Comparison of ENCODE assay signal across 9 cellular contexts in genomic region chr2:14634223-14634884, GRCh38. TPM values are rescaled to one million over a fixed set of nuclear protein-coding genes. Genes with fewer than 3 reads are reported as not detected.
A peak's percentile ranks its signal among the peaks of the same experiment; 100 is the strongest.
DNase-seq lines count a peak whose midpoint lies in the region; ATAC-seq, FAIRE-seq and TF ChIP-seq lines count a peak whose summit lies in the region.
"Had no signal": no experiment of that assay in that cellular context is flagged by ENCODE, and none has a peak within 500 bp of the region (broad histone marks: within the 10 kb centered on the region; RNA-seq: fewer than 3 reads in every experiment).

No MANE protein-coding gene starts in this region.

- peak; percentile 74 for ATAC-seq in mucosa of descending colon

- FAIRE-seq in H54 (lab: Jason Lieb, UNC) = no peak
- FAIRE-seq: TTC549 had no signal

- H3K27ac Mint-ChIP-seq in immature natural killer cell = no peak overlapping the region

- in situ Hi-C loops in transverse colon (cut with MboI; ENCODE audit: low pct_ligation_motif_present in 1 of 4, low pct_unique_long_range_greater_than_20kb in 1 of 4, low sequenced_read_pairs in 3 of 4) = no loop called here

- H3K4me3 Mint-ChIP-seq in immature natural killer cell = no peak overlapping the region

- DNase-seq in HK-2 (ENCODE audit: unreplicated experiment) (peak; percentile 77), RPMI8226 (peak; percentile 66), esophagus squamous epithelium (lab: John Stamatoyannopoulos, UW) (no peak), mucosa of descending colon (peak; percentile 89 to 94 (median 91)), transverse colon (peak; percentile 90), H54 (ENCODE audit: insufficient read length, low spot score) (no peak), immature natural killer cell (no peak)

- peaks cover 19 to 20% (median 19%) of the 10 kb centered on the region in 3 donors for H3K27me3 Mint-ChIP-seq in immature natural killer cell (ENCODE audit: low read depth in 3 of 3)

- H3K36me3 Mint-ChIP-seq in immature natural killer cell = peaks cover 0 to 11% (median 0%) of the 10 kb centered on the region in 3 donors

- peaks cover 3 to 23% (median 10%) of the 10 kb centered on the region in 6 donors for H3K9me3 Mint-ChIP-seq in immature natural killer cell

- H3K27me3 ChIP-seq in esophagus squamous epithelium = peaks cover 0 to 47% (median 0%) of the 10 kb centered on the region in 4 donors
- peaks cover 6% of the 10 kb centered on the region for H3K27me3 ChIP-seq in transverse colon

- intact Hi-C loops in esophagus squamous epithelium (cut with DNase I) = no loop called here
- intact Hi-C loops in mucosa of descending colon (cut with DNase I, micrococcal nuclease) = loop anchor here in 1 of 2 donors (10.0 kb wide), 2 partner anchors 80 to 210 kb away; no protein-coding TSS in a partner anchor
- intact Hi-C loops in transverse colon (cut with DNase I; ENCODE audit: low total_unique reads) = no loop called here

- no peak for TF ChIP-seq EP300 in transverse colon (IDR thresholded peaks at IDR 0.05; ENCODE audit: low read depth)

- 0 to 15% methylated on average over 5 to 9 of the region's 67 CpGs for WGBS in esophagus squamous epithelium, 2 donors
- WGBS in transverse colon (ENCODE audit: low coverage in 1 of 2), 2 donors = 20% methylated on average over 48 of the region's 67 CpGs; no CpG with 5 or more reads in 1 of the 2 donors

- peak overlapping the region; percentile 82 to 89 (median 87) for H3K27ac ChIP-seq in esophagus squamous epithelium
- peak overlapping the region; percentile 82 to 90 (median 88) for H3K27ac ChIP-seq in transverse colon

- H3K4me1 Mint-ChIP-seq in immature natural killer cell = no peaks in the 10 kb centered on the region

- TF ChIP-seq CTCF in GM12874 (IDR thresholded peaks at IDR 0.05; ENCODE audit: insufficient read depth, low read depth, low read length) (peak; percentile 59), esophagus squamous epithelium (IDR thresholded peaks at IDR 0.05) (peak in 5 of 6 experiments; percentile 58 to 89 (median 77)), mucosa of descending colon (IDR thresholded peaks at IDR 0.05) (peak; percentile 66), transverse colon (IDR thresholded peaks at IDR 0.05) (peak; percentile 68 to 87 (median 75))

- peaks cover 6 to 61% (median 17%) of the 10 kb centered on the region in 3 donors for H3K4me1 ChIP-seq in esophagus squamous epithelium
- H3K4me1 ChIP-seq in mucosa of descending colon (ENCODE audit: low read depth) = peaks cover 7% of the 10 kb centered on the region
- peaks cover 0 to 40% (median 12%) of the 10 kb centered on the region in 4 donors for H3K4me1 ChIP-seq in transverse colon

- H3K36me3 ChIP-seq in esophagus squamous epithelium = no peaks in the 10 kb centered on the region
- H3K36me3 ChIP-seq in mucosa of descending colon (ENCODE audit: low read depth) = no peaks in the 10 kb centered on the region
- H3K36me3 ChIP-seq in transverse colon = no peaks in the 10 kb centered on the region

- H3K4me3 ChIP-seq in esophagus squamous epithelium (peak overlapping the region; percentile 49 to 74 (median 62)), mucosa of descending colon (peak overlapping the region; percentile 67), transverse colon (peak overlapping the region; percentile 44 to 67 (median 56))

- TF ChIP-seq POLR2A in esophagus squamous epithelium (IDR thresholded peaks at IDR 0.05) = peak in 1 of 4 donors; percentile 41
- peak; percentile 38 for TF ChIP-seq POLR2A in transverse colon (IDR thresholded peaks at IDR 0.05)
- no peak for TF ChIP-seq POLR2A in H54 (IDR thresholded peaks at IDR 0.05; ENCODE audit: low read depth, low read length)

- H3K9me3 ChIP-seq in esophagus squamous epithelium (no peaks in the 10 kb centered on the region), mucosa of descending colon (no peaks in the 10 kb centered on the region), transverse colon (no peaks in the 10 kb centered on the region)

RNA-seq across cellular contexts. Expression of gene LRATD1, which starts 1.8 kb away (rescaled TPM):
- total RNA-seq in esophagus squamous epithelium (10 to 100 TPM; 41.8 to 56.7 (median 49.9) TPM), mucosa of descending colon (100 to 1,000 TPM in 2 of 3 donors, 10 to 100 TPM in 1; 59.5 to 157 (median 139) TPM), transverse colon (100 to 1,000 TPM in 3 of 4 donors, 10 to 100 TPM in 1; 87.6 to 151 (median 118) TPM)
- not detected for polyA plus RNA-seq in immature natural killer cell

Comparison
In these comparisons a context has a peak if more than half of its experiments do, and no peak if none do; other contexts are left out.
1. DNase-seq: peak in HK-2 (single experiment), RPMI8226 (single experiment), mucosa of descending colon (3 of 3) and transverse colon (single experiment); none in esophagus squamous epithelium (single experiment), H54 (single experiment) and immature natural killer cell (0 of 3).
2. Peak in every context shown above with its lines, with median percentiles within 50 percentile points of each other: CTCF ChIP-seq and H3K4me3 ChIP-seq.